8 cellular contexts compared by ENCODE assay signal in genomic region chr22:17772963-17773605, GRCh38. TPM values are rescaled to one million over a fixed set of nuclear protein-coding genes. Genes with fewer than 3 reads are reported as not detected.
DNase-seq lines count a peak whose midpoint lies in the region; ATAC-seq and TF ChIP-seq lines count a peak whose summit lies in the region.

No MANE protein-coding gene starts in this region.

- H3K36me3 ChIP-seq in SJSA1: no peaks in the 10 kb centered on the region
- H3K36me3 ChIP-seq in ovary: no peaks in the 10 kb centered on the region

- no peaks in the 10 kb centered on the region for H3K27me3 ChIP-seq in SJSA1 (replicated peaks)
- H3K27me3 ChIP-seq in ovary: no peaks in the 10 kb centered on the region

- DNase-seq in SJSA1 (ENCODE audit: low read depth in 1 of 2, low spot score in 2 of 2): no peak
- peak; percentile 26 for DNase-seq in fibroblast of mammary gland (ENCODE audit: low read depth)
- no peak for DNase-seq in ovary
- no peak for DNase-seq in activated CD4-positive, CD25-positive, alpha-beta regulatory T cell treated with anti-CD3 and anti-CD28 coated beads, Interleukin-2, amount 50 U/mL, for 72 hours

- TF ChIP-seq CTCF in fibroblast of mammary gland (conservative IDR thresholded peaks at IDR 0.05; ENCODE audit: control insufficient read depth, insufficient read depth, low read depth, low read length) (no peak), ovary (IDR thresholded peaks at IDR 0.05) (no peak)

- intact Hi-C loops in ovary (cut with DNase I): loop anchor here in 1 of 4 donors (10.0 kb wide), 1 partner anchor 218 kb away; no protein-coding TSS in a partner anchor

- no peak for TF ChIP-seq EP300 in ovary (IDR thresholded peaks at IDR 0.05)

- ATAC-seq in GM18511 (IDR thresholded peaks at IDR 0.05; ENCODE audit: unreplicated experiment) (peak; percentile 2), GM19463 (IDR thresholded peaks at IDR 0.05; ENCODE audit: unreplicated experiment) (no peak), HG02852 (IDR thresholded peaks at IDR 0.05; ENCODE audit: unreplicated experiment) (no peak), HG03045 (IDR thresholded peaks at IDR 0.05; ENCODE audit: unreplicated experiment) (no peak)

- H3K4me3 ChIP-seq in SJSA1 (peak overlapping the region; percentile 73), fibroblast of mammary gland (ENCODE audit: control insufficient read depth, low read depth, low read length) (peak overlapping the region; percentile 61), ovary (peak overlapping the region; percentile 46)

- WGBS in ovary, 3 donors: 56 to 62% (median 58%) methylated on average over 18 of the region's 18 CpGs

- H3K27ac ChIP-seq in SJSA1: no peak overlapping the region
- H3K27ac ChIP-seq in ovary: no peak overlapping the region

- no peak for TF ChIP-seq POLR2A in ovary (IDR thresholded peaks at IDR 0.05)

- H3K9me3 ChIP-seq in SJSA1 (replicated peaks) (no peaks in the 10 kb centered on the region; the same call in 1 of the 2 replicates), ovary (no peaks in the 10 kb centered on the region)

- H3K4me1 ChIP-seq in SJSA1 (replicated peaks) (peaks cover 22% of the 10 kb centered on the region), ovary (ENCODE audit: insufficient read depth) (peaks cover 5% of the 10 kb centered on the region)

RNA-seq across cellular contexts. Expression of gene BID, which starts 1.2 kb away (rescaled TPM):
- total RNA-seq in SJSA1 (2014; rRNA removed; shearing (Covaris generic)): 27.0 and 47.4 TPM in 2 replicates
- total RNA-seq in ovary: 1 to 10 TPM; 3.2 to 9.2 (median 5.4) TPM
- 10 to 100 TPM in 1 of 2 donors, 1 to 10 TPM in 1; 9.7 to 13.8 TPM for polyA plus RNA-seq in ovary
